17 cellular contexts compared by ENCODE assay signal in genomic region chr20:47981242-47981641, GRCh38.
"Had no signal": no experiment of that assay in that cellular context is flagged by ENCODE, and none has a peak within 500 bp of the region (broad histone marks: within the 10 kb centered on the region; RNA-seq: fewer than 3 reads in every experiment).

No MANE protein-coding gene starts in this region.

- H3K36me3 ChIP-seq: esophagus muscularis mucosa, thyroid gland had no signal

- H3K27me3 ChIP-seq: esophagus muscularis mucosa, thyroid gland had no signal

- ATAC-seq: activated naive CD4-positive, alpha-beta T cell treated with anti-CD3 and anti-CD28 coated beads, Interleukin-2, amount 50 U/mL, for 72 hours; activated T-cell treated with anti-CD3 and anti-CD28 coated beads, Interleukin-2, amount 50 U/mL, for 4 hours; left colon; stimulated activated effector memory CD8-positive, alpha-beta T cell treated with anti-CD3 and anti-CD28 coated beads, Interleukin-12 subunit alpha, Interleukin-12 subunit beta, amount 100 ng/mL, for 72 hours had no signal

- DNase-seq: activated CD4-positive, alpha-beta memory T cell treated with anti-CD3 and anti-CD28 coated beads for 36 hours; activated CD4-positive, alpha-beta T cell treated with anti-CD3 and anti-CD28 coated beads for 1 hour; activated effector memory CD4-positive, alpha-beta T cell treated with anti-CD3 and anti-CD28 coated beads, Interleukin-2, amount 50 U/mL, for 16 hours; activated T-cell treated with anti-CD3 and anti-CD28 coated beads, Interleukin-2, amount 50 U/mL, for 4 hours; amniotic stem cell; dorsolateral prefrontal cortex; immature natural killer cell; left colon; mesenchymal stem cell; nephron progenitor cell; T1000; thyroid gland had no signal

- H3K27ac ChIP-seq: dorsolateral prefrontal cortex, esophagus muscularis mucosa, thyroid gland had no signal

- H3K4me1 ChIP-seq: thyroid gland had no signal

- H3K4me3 ChIP-seq: dorsolateral prefrontal cortex, esophagus muscularis mucosa, thyroid gland had no signal

- H3K9me3 ChIP-seq: thyroid gland had no signal

- FAIRE-seq: endometrium, urothelium cell line had no signal
